Comparison of ENCODE assay signal across 8 cellular contexts in genomic region chr13:46639033-46639981, GRCh38.
A peak's percentile ranks its signal among the peaks of the same experiment; 100 is the strongest.
DNase-seq lines count a peak whose midpoint lies in the region; ATAC-seq and TF ChIP-seq lines count a peak whose summit lies in the region.

No MANE protein-coding gene starts in this region.

- ATAC-seq in HG02678 (IDR thresholded peaks at IDR 0.05; ENCODE audit: unreplicated experiment), result peak; percentile 89
- ATAC-seq in stimulated activated effector memory CD8-positive, alpha-beta T cell treated with anti-CD3 and anti-CD28 coated beads, Interleukin-12 subunit alpha, Interleukin-12 subunit beta, amount 100 ng/mL, for 72 hours, result peak; percentile 64

- no peak overlapping the region for H3K4me3 ChIP-seq in brain microvascular endothelial cell (ENCODE audit: low read depth, low read length)

- no peaks in the 10 kb centered on the region for H3K27me3 ChIP-seq in brain microvascular endothelial cell (replicated peaks)

- H3K27ac ChIP-seq in brain microvascular endothelial cell, result no peak overlapping the region

- TF ChIP-seq CTCF in brain microvascular endothelial cell (IDR thresholded peaks at IDR 0.05; ENCODE audit: low read depth, low read length, missing control alignments), result no peak

- H3K36me3 Mint-ChIP-seq in stimulated activated effector memory CD8-positive, alpha-beta T cell treated with anti-CD3 and anti-CD28 coated beads, Interleukin-12 subunit alpha, Interleukin-12 subunit beta, amount 100 ng/mL, for 72 hours, result peaks cover 5% of the 10 kb centered on the region

- H3K36me3 ChIP-seq in brain microvascular endothelial cell (replicated peaks), result no peaks in the 10 kb centered on the region

- DNase-seq in NCI-H1694 treated with DMSO at 0.1 percent for 48 hours (lab: John Stamatoyannopoulos, UW), result peak; percentile 33
- no peak for DNase-seq in NCI-H1694 (lab: John Stamatoyannopoulos, UW)
- peak; percentile 23 for DNase-seq in SW480 (ENCODE audit: low spot score)
- no peak for DNase-seq in stimulated activated effector memory CD8-positive, alpha-beta T cell treated with anti-CD3 and anti-CD28 coated beads, Interleukin-12 subunit alpha, Interleukin-12 subunit beta, amount 100 ng/mL, for 72 hours (ENCODE audit: low spot score in 2 of 2)
- DNase-seq in NCI-H510A treated with DMSO at 0.1 percent for 48 hours (lab: John Stamatoyannopoulos, UW), result no peak
- no peak for DNase-seq in brain microvascular endothelial cell
- no peak for DNase-seq in dermis blood vessel endothelial cell

- in situ Hi-C loops in brain microvascular endothelial cell (cut with HindIII; ENCODE audit: low pct_ligation_motif_present, low sequenced_read_pairs), result no loop called here

- peaks cover 73% of the 10 kb centered on the region for H3K4me1 Mint-ChIP-seq in stimulated activated effector memory CD8-positive, alpha-beta T cell treated with anti-CD3 and anti-CD28 coated beads, Interleukin-12 subunit alpha, Interleukin-12 subunit beta, amount 100 ng/mL, for 72 hours

- H3K9me3 Mint-ChIP-seq in stimulated activated effector memory CD8-positive, alpha-beta T cell treated with anti-CD3 and anti-CD28 coated beads, Interleukin-12 subunit alpha, Interleukin-12 subunit beta, amount 100 ng/mL, for 72 hours, result no peaks in the 10 kb centered on the region

- peak overlapping the region; percentile 33 for H3K27ac Mint-ChIP-seq in stimulated activated effector memory CD8-positive, alpha-beta T cell treated with anti-CD3 and anti-CD28 coated beads, Interleukin-12 subunit alpha, Interleukin-12 subunit beta, amount 100 ng/mL, for 72 hours

- H3K4me3 Mint-ChIP-seq in stimulated activated effector memory CD8-positive, alpha-beta T cell treated with anti-CD3 and anti-CD28 coated beads, Interleukin-12 subunit alpha, Interleukin-12 subunit beta, amount 100 ng/mL, for 72 hours, result no peak overlapping the region

Comparison
In these comparisons a context has a peak if more than half of its experiments do, and no peak if none do; other contexts are left out.
1. DNase-seq: peak in NCI-H1694 treated with DMSO at 0.1 percent for 48 hours (single experiment) and SW480 (single experiment); none in NCI-H1694 (single experiment), stimulated activated effector memory CD8-positive, alpha-beta T cell treated with anti-CD3 and anti-CD28 coated beads, Interleukin-12 subunit alpha, Interleukin-12 subunit beta, amount 100 ng/mL, for 72 hours (0 of 2), NCI-H510A treated with DMSO at 0.1 percent for 48 hours (single experiment), brain microvascular endothelial cell (single experiment) and dermis blood vessel endothelial cell (single experiment).